In genomic region chr5:122311888-122312669, GRCh38 we compare ENCODE assay signal across 9 cellular contexts. TPM values are rescaled to one million over a fixed set of nuclear protein-coding genes. Genes with fewer than 3 reads are reported as not detected.
DNase-seq lines count a peak whose midpoint lies in the region; ATAC-seq, FAIRE-seq and TF ChIP-seq lines count a peak whose summit lies in the region.
"Had no signal": no experiment of that assay in that cellular context is flagged by ENCODE, and none has a peak within 500 bp of the region (broad histone marks: within the 10 kb centered on the region; RNA-seq: fewer than 3 reads in every experiment).

SNCAIP (plus strand) TSS chr5:122312237; CDS start chr5:122391135, 78,898 bp downstream.

- in situ Hi-C loops in astrocyte of the cerebellum (cut with HindIII; ENCODE audit: low sequenced_read_pairs), result no loop called here

- no peak for TF ChIP-seq CTCF in astrocyte of the cerebellum (IDR thresholded peaks at IDR 0.05; ENCODE audit: low read depth, low read length, missing control alignments)

- H3K9ac ChIP-seq in HUES64 (ENCODE audit: low read depth, low read length) (peak within 1 kb of the TSS; percentile 54; the same call in 1 of the 2 replicates), rectal smooth muscle tissue (ENCODE audit: low read length) (peak within 1 kb of the TSS; percentile 1)

- WGBS in HUES64, result under 1% methylated on average over 91 of the region's 91 CpGs

- DNase-seq in AG08396 (ENCODE audit: low spot score) (peak; percentile 69), astrocyte of the cerebellum (ENCODE audit: low read depth) (no peak), hypothalamus (lab: John Stamatoyannopoulos, UW) (peak in 35 of 51 donors; percentile 3 to 73 (median 41)), activated gamma-delta T cell (lab: John Stamatoyannopoulos, UW) (no peak), HTR-8/SVneo (ENCODE audit: insufficient read length, low spot score) (no peak)
- DNase-seq: natural killer cell had no signal

- H3K27ac ChIP-seq in HUES64 (ENCODE audit: low read depth, low read length) (no peak within 1 kb of the TSS), rectal smooth muscle tissue (ENCODE audit: low read depth, low read length) (no peak within 1 kb of the TSS)

- peak within 1 kb of the TSS; percentile 64 for H3K4me3 ChIP-seq in HUES64 (ENCODE audit: low read length)
- peak within 1 kb of the TSS; percentile 79 for H3K4me3 ChIP-seq in astrocyte of the cerebellum (ENCODE audit: low read depth, low read length)
- H3K4me3 ChIP-seq in rectal smooth muscle tissue (ENCODE audit: low read length), result peak within 1 kb of the TSS; percentile 67

- H3K27me3 ChIP-seq in HUES64 (ENCODE audit: insufficient read depth, low read length), result peaks cover 49% of the 10 kb centered on the region
- H3K27me3 ChIP-seq in rectal smooth muscle tissue (ENCODE audit: control insufficient read depth, insufficient read depth, low read length), result peaks cover 8% of the 10 kb centered on the region

- FAIRE-seq in HTR-8/SVneo (lab: Jason Lieb, UNC), result no peak

- no peaks in the 10 kb centered on the region for H3K9me3 ChIP-seq in HUES64 (ENCODE audit: insufficient read depth, low read depth, low read length)

- H3K36me3 ChIP-seq in HUES64 (ENCODE audit: insufficient read depth, low read length), result no peaks in the 10 kb centered on the region
- H3K36me3 ChIP-seq in rectal smooth muscle tissue (ENCODE audit: control insufficient read depth, insufficient read depth, low read length), result no peaks in the 10 kb centered on the region

- ATAC-seq in GM18907 (IDR thresholded peaks at IDR 0.05; ENCODE audit: unreplicated experiment), result peak; percentile 62

- H3K4me1 ChIP-seq in HUES64 (ENCODE audit: insufficient read depth, low read length), result peaks cover 16% of the 10 kb centered on the region; the same call in 1 of the 2 replicates
- H3K4me1 ChIP-seq in rectal smooth muscle tissue (ENCODE audit: control insufficient read depth, insufficient read depth, low read length), result peaks cover 7% of the 10 kb centered on the region

RNA-seq across cellular contexts. Expression of gene SNCAIP, which starts in this region (rescaled TPM):
- polyA plus RNA-seq in HUES64 (2013, experiment 1 of 2), result 4.4 TPM
- 5.8 TPM for polyA plus RNA-seq in HUES64 (2013, experiment 2 of 2)

Comparison
In these comparisons a context has a peak if more than half of its experiments do, and no peak if none do; other contexts are left out.
1. DNase-seq: peak in AG08396 (single experiment) and hypothalamus (35 of 51); none in astrocyte of the cerebellum (single experiment), activated gamma-delta T cell (single experiment) and HTR-8/SVneo (single experiment).
2. Peak in every context shown above with its lines, with median percentiles within 50 percentile points of each other: H3K4me3 ChIP-seq.